5 cellular contexts compared by ENCODE assay signal in genomic region chr21:24738063-24738462, GRCh38.
"Had no signal": no experiment of that assay in that cellular context is flagged by ENCODE, and none has a peak within 500 bp of the region (broad histone marks: within the 10 kb centered on the region; RNA-seq: fewer than 3 reads in every experiment).

No MANE protein-coding gene starts in this region.

- DNase-seq: IMR-90, KBM-7, KG1 had no signal

- H3K4me3 ChIP-seq: K562 had no signal

- H3K27ac ChIP-seq: HL-60 had no signal
